10 cellular contexts compared by ENCODE assay signal in genomic region chr9:134642385-134643181, GRCh38. TPM values are rescaled to one million over a fixed set of nuclear protein-coding genes. Genes with fewer than 3 reads are reported as not detected.
DNase-seq lines count a peak whose midpoint lies in the region; ATAC-seq and TF ChIP-seq lines count a peak whose summit lies in the region.
"Had no signal": no experiment of that assay in that cellular context is flagged by ENCODE, and none has a peak within 500 bp of the region (broad histone marks: within the 10 kb centered on the region; RNA-seq: fewer than 3 reads in every experiment).

No MANE protein-coding gene starts in this region.

- no peak overlapping the region for H3K27ac ChIP-seq in PC-9

- H3K27me3 ChIP-seq in PC-9 (ENCODE audit: insufficient read depth, low read depth): peaks cover 59% of the 10 kb centered on the region

- peak overlapping the region; percentile 33; the same call in 1 of the 2 replicates for H3K4me2 ChIP-seq in PC-9

- CTCF ChIA-PET in PC-9 (lab: Charles Lee): no interaction called here

- H2AFZ ChIP-seq in PC-9: no peak overlapping the region

- no peak for ATAC-seq in HG03175 (IDR thresholded peaks at IDR 0.05; ENCODE audit: unreplicated experiment)
- ATAC-seq in GM18909 (IDR thresholded peaks at IDR 0.05; ENCODE audit: poor library complexity, unreplicated experiment): no peak

- intact Hi-C loops in PC-9 (cut with micrococcal nuclease; ENCODE audit: unreplicated experiment): loop anchor here (10.0 kb wide), 1 partner anchor 108 kb away; no protein-coding TSS in a partner anchor

- H3K36me3 Mint-ChIP-seq in neural crest cell (ENCODE audit: low read depth): no peaks in the 10 kb centered on the region
- H3K36me3 Mint-ChIP-seq: activated naive CD4-positive, alpha-beta T cell treated with anti-CD3 and anti-CD28 coated beads, Interleukin-2, amount 10 ng/mL, durations not matched to agents 7 days and 5 days had no signal

- no peaks in the 10 kb centered on the region for H3K9me2 ChIP-seq in PC-9 (ENCODE audit: insufficient read depth)

- H3K9me3 ChIP-seq in PC-9 (ENCODE audit: insufficient read depth, low read depth): no peaks in the 10 kb centered on the region

- no peaks in the 10 kb centered on the region for H3K9me3 Mint-ChIP-seq in neural crest cell
- H3K9me3 Mint-ChIP-seq: activated naive CD4-positive, alpha-beta T cell treated with anti-CD3 and anti-CD28 coated beads, Interleukin-2, amount 10 ng/mL, durations not matched to agents 7 days and 5 days had no signal

- H3K4me3 Mint-ChIP-seq in neural crest cell: peak overlapping the region; percentile 86

- no peaks in the 10 kb centered on the region for H3K4me1 ChIP-seq in PC-9 (replicated peaks; ENCODE audit: insufficient read depth)

- no peak overlapping the region for H3K4me3 ChIP-seq in PC-9
- H3K4me3 ChIP-seq in fibroblast of the aortic adventitia (ENCODE audit: low read depth, low read length): peak overlapping the region; percentile 96

- no peak overlapping the region for H3K27ac Mint-ChIP-seq in neural crest cell (ENCODE audit: unreplicated experiment)
- H3K27ac Mint-ChIP-seq: activated naive CD4-positive, alpha-beta T cell treated with anti-CD3 and anti-CD28 coated beads, Interleukin-2, amount 10 ng/mL, durations not matched to agents 7 days and 5 days had no signal

- TF ChIP-seq CTCF in PC-9 (conservative IDR thresholded peaks at IDR 0.05) (no peak), fibroblast of the aortic adventitia (IDR thresholded peaks at IDR 0.05; ENCODE audit: insufficient read depth, low read length) (peak; percentile 56), neural crest cell (conservative IDR thresholded peaks at IDR 0.05) (no peak)

- peaks cover 25% of the 10 kb centered on the region for H3K4me1 Mint-ChIP-seq in neural crest cell

- H4K20me1 ChIP-seq in PC-9 (ENCODE audit: insufficient read depth): no peaks in the 10 kb centered on the region

- DNase-seq in AG08395 (ENCODE audit: low spot score) (peak; percentile 76), PC-9 (peak in 1 of 2 experiments; percentile 21), fibroblast of the aortic adventitia (ENCODE audit: low read depth) (peak; percentile 89), neural crest cell (ENCODE audit: low read depth, low spot score) (peak; percentile 14), germinal center (ENCODE audit: low spot score) (no peak), NCI-H526 treated with DMSO at 0.1 percent for 48 hours (lab: John Stamatoyannopoulos, UW) (no peak)
- DNase-seq: activated naive CD4-positive, alpha-beta T cell treated with anti-CD3 and anti-CD28 coated beads, Interleukin-2, amount 10 ng/mL, durations not matched to agents 7 days and 5 days; NCI-H1105 treated with DMSO at 0.1 percent for 48 hours had no signal

- no peaks in the 10 kb centered on the region; the same call in 1 of the 2 replicates for H3F3A ChIP-seq in PC-9 (ENCODE audit: insufficient read depth, low read depth)

- no TSS peak for BruUV-seq in PC-9 (replicated peaks; lab: Mats Ljungman, UMichigan)

- no peaks in the 10 kb centered on the region for H3K36me3 ChIP-seq in PC-9 (ENCODE audit: low read depth)

- H3K27me3 Mint-ChIP-seq in neural crest cell (ENCODE audit: low read depth): peaks cover 19% of the 10 kb centered on the region

- no peaks in the 10 kb centered on the region for H3K79me2 ChIP-seq in PC-9 (ENCODE audit: low read depth)

- POLR2A ChIA-PET in PC-9 (lab: Charles Lee; ENCODE audit: unreplicated experiment): no interaction called here

RNA-seq across cellular contexts. Expression of gene COL5A1, which starts 1.0 kb away (rescaled TPM):
- total RNA-seq in PC-9 (2021) (15.2 and 32.8 TPM in 2 replicates), fibroblast of the aortic adventitia (ENCODE audit: low replicate concordance) (171 and 188 TPM in 2 replicates), neural crest cell (18.6 and 19.4 TPM in 2 replicates)

Comparison
In these comparisons a context has a peak if more than half of its experiments do, and no peak if none do; other contexts are left out.
1. DNase-seq: peak in AG08395 (single experiment), fibroblast of the aortic adventitia (single experiment) and neural crest cell (single experiment); none in germinal center (single experiment) and NCI-H526 treated with DMSO at 0.1 percent for 48 hours (single experiment).